Comparison of ENCODE assay signal across 8 cellular contexts in genomic region chr17:70636517-70637133, GRCh38.
DNase-seq lines count a peak whose midpoint lies in the region; ATAC-seq, FAIRE-seq and TF ChIP-seq lines count a peak whose summit lies in the region.

No MANE protein-coding gene starts in this region.

- TF ChIP-seq CTCF in coronary artery (IDR thresholded peaks at IDR 0.05), result peak; percentile 53

- H3K4me3 ChIP-seq in coronary artery, result no peak overlapping the region

- DNase-seq in DMS79 treated with DMSO at 0.1 percent for 48 hours (lab: John Stamatoyannopoulos, UW), result peak; percentile 2
- no peak for DNase-seq in DMS79 (lab: John Stamatoyannopoulos, UW)
- DNase-seq in NCI-H774 (lab: John Stamatoyannopoulos, UW), result peak; percentile 46
- DNase-seq in coronary artery (ENCODE audit: low spot score), result no peak
- peak; percentile 29 for DNase-seq in mucosa of gallbladder (ENCODE audit: low spot score)
- DNase-seq in activated naive CD4-positive, alpha-beta T cell treated with anti-CD3 and anti-CD28 coated beads, Interleukin-2, amount 50 U/mL, for 16 hours, result no peak
- DNase-seq in GM12891 (ENCODE audit: insufficient read length, low spot score), result no peak

- TF ChIP-seq POLR2A in GM12891 (IDR thresholded peaks at IDR 0.05; ENCODE audit: low read depth, low read length), result no peak

- no peak for FAIRE-seq in GM12891 (lab: Jason Lieb, UNC)

- H3K27ac ChIP-seq in coronary artery, result no peak overlapping the region

- peak; percentile 64 for ATAC-seq in HG03060 (IDR thresholded peaks at IDR 0.05; ENCODE audit: low read depth, unreplicated experiment)

TF ChIP-seq in GM12891, 5 proteins besides CTCF, POLR2A, EP300 and RAD21:
- TF ChIP-seq PAX5 (IDR thresholded peaks at IDR 0.05; ENCODE audit: insufficient read depth, low read length, severe bottlenecking) (no peak), TAF1 (IDR thresholded peaks at IDR 0.05; ENCODE audit: low read depth, low read length) (no peak), POU2F2 (IDR thresholded peaks at IDR 0.05; ENCODE audit: low read depth, low read length) (no peak), SPI1 (IDR thresholded peaks at IDR 0.05; ENCODE audit: low read depth, low read length) (no peak), POLR2AphosphoS5 (IDR thresholded peaks at IDR 0.05; ENCODE audit: low read depth, low read length) (no peak)

Comparison
In these comparisons a context has a peak if more than half of its experiments do, and no peak if none do; other contexts are left out.
1. DNase-seq: peak in DMS79 treated with DMSO at 0.1 percent for 48 hours (single experiment), NCI-H774 (single experiment) and mucosa of gallbladder (single experiment); none in DMS79 (single experiment), coronary artery (single experiment), activated naive CD4-positive, alpha-beta T cell treated with anti-CD3 and anti-CD28 coated beads, Interleukin-2, amount 50 U/mL, for 16 hours (single experiment) and GM12891 (single experiment).